12 cellular contexts compared by ENCODE assay signal in the genomic region with DNA sequence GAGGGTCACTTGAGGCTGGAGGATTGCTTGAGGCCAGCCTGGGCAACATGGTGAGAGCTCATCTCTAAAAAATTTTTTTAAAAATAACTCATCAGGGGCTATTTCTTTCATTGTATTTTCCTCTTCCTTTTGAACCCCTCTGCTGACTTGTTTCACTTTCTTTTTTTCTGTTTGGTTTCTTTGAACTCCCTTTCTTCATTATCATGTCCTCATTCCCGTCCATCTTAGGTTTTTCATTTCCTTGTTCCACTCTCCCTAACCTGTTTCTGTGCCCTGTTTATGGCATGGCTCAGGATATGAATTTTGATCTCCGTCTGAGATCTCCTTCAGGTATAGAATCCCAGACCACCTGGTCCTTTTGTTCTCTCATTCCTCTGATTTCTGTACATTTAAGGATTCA. TPM values are rescaled to one million over a fixed set of nuclear protein-coding genes. Genes with fewer than 3 reads are reported as not detected.
DNase-seq lines count a peak whose midpoint lies in the region; ATAC-seq and TF ChIP-seq lines count a peak whose summit lies in the region.
"Had no signal": no experiment of that assay in that cellular context is flagged by ENCODE, and none has a peak within 500 bp of the region (broad histone marks: within the 10 kb centered on the region; RNA-seq: fewer than 3 reads in every experiment).

No MANE protein-coding gene starts in this region.

- POLR2A ChIA-PET in GM10248 (lab: Yijun Ruan, JAX) = no interaction called here

- H3K27ac Mint-ChIP-seq in activated T-cell treated with anti-CD3 and anti-CD28 coated beads, Interleukin-2, amount 50 U/mL, for 72 hours = peak overlapping the region; percentile 83
- H3K27ac Mint-ChIP-seq in activated T-helper 1 cell treated with anti-CD3 and anti-CD28 coated beads, Interleukin-12 subunit alpha, Interleukin-12 subunit beta, Interleukin-2, Interleukin-4 antibody, amounts not matched to agents 30 ng/mL and 10 ng/mL and 1 ng/mL, durations not matched to agents 14 hours and 24 hours and 36 hours = peak overlapping the region; percentile 73

- TF ChIP-seq CTCF in suprapubic skin (IDR thresholded peaks at IDR 0.05) (no peak), GM10248 (IDR thresholded peaks at IDR 0.05; ENCODE audit: control extremely low read depth, extremely low read depth, low read depth, missing control alignments) (no peak)

- no peak for DNase-seq in activated T-cell treated with anti-CD3 and anti-CD28 coated beads, Interleukin-2, amount 50 U/mL, for 72 hours
- DNase-seq in activated T-cell treated with anti-CD3 and anti-CD28 coated beads for 4 hours (no peak), suprapubic skin (ENCODE audit: low spot score in 2 of 2) (no peak), GM10248 (ENCODE audit: extremely low spot score) (no peak)
- no peak for DNase-seq in activated T-helper 1 cell treated with anti-CD3 and anti-CD28 coated beads, Interleukin-12 subunit alpha, Interleukin-12 subunit beta, Interleukin-2, Interleukin-4 antibody, amounts not matched to agents 30 ng/mL and 10 ng/mL and 1 ng/mL, durations not matched to agents 14 hours and 24 hours and 36 hours (ENCODE audit: low spot score)
- DNase-seq: kidney glomerular epithelial cell, MG63, SK-N-SH had no signal

- no peak overlapping the region for H3K4me3 ChIP-seq in mucosa of rectum (ENCODE audit: low read length in 2 of 2)
- H3K4me3 ChIP-seq in suprapubic skin = no peak overlapping the region
- H3K4me3 ChIP-seq: HAP-1, MG63 had no signal

- TF ChIP-seq EP300 in suprapubic skin (IDR thresholded peaks at IDR 0.05) = no peak

- no peaks in the 10 kb centered on the region for H3K27me3 Mint-ChIP-seq in activated T-cell treated with anti-CD3 and anti-CD28 coated beads, Interleukin-2, amount 50 U/mL, for 72 hours (ENCODE audit: low read depth)
- H3K27me3 Mint-ChIP-seq in activated T-helper 1 cell treated with anti-CD3 and anti-CD28 coated beads, Interleukin-12 subunit alpha, Interleukin-12 subunit beta, Interleukin-2, Interleukin-4 antibody, amounts not matched to agents 30 ng/mL and 10 ng/mL and 1 ng/mL, durations not matched to agents 14 hours and 24 hours and 36 hours (ENCODE audit: insufficient read depth) = no peaks in the 10 kb centered on the region

- 47% methylated on average over 2 of the region's 2 CpGs for WGBS in suprapubic skin

- CTCF ChIA-PET in GM10248 (lab: Yijun Ruan, JAX) = interaction anchor here (1.0 to 2.0 kb wide), 4 partner anchors 19 to 298 kb away, joined by 3 to 5 read pairs (median 3); no protein-coding TSS in a partner anchor

- no peak for TF ChIP-seq POLR2A in suprapubic skin (IDR thresholded peaks at IDR 0.05)

- peaks cover 75% of the 10 kb centered on the region for H3K4me1 Mint-ChIP-seq in activated T-cell treated with anti-CD3 and anti-CD28 coated beads, Interleukin-2, amount 50 U/mL, for 72 hours (ENCODE audit: low read depth)
- peaks cover 48% of the 10 kb centered on the region for H3K4me1 Mint-ChIP-seq in activated T-helper 1 cell treated with anti-CD3 and anti-CD28 coated beads, Interleukin-12 subunit alpha, Interleukin-12 subunit beta, Interleukin-2, Interleukin-4 antibody, amounts not matched to agents 30 ng/mL and 10 ng/mL and 1 ng/mL, durations not matched to agents 14 hours and 24 hours and 36 hours (ENCODE audit: low read depth)

- peak overlapping the region; percentile 73 to 88 for H3K4me3 Mint-ChIP-seq in activated T-cell treated with anti-CD3 and anti-CD28 coated beads, Interleukin-2, amount 50 U/mL, for 72 hours
- H3K4me3 Mint-ChIP-seq in activated T-helper 1 cell treated with anti-CD3 and anti-CD28 coated beads, Interleukin-12 subunit alpha, Interleukin-12 subunit beta, Interleukin-2, Interleukin-4 antibody, amounts not matched to agents 30 ng/mL and 10 ng/mL and 1 ng/mL, durations not matched to agents 14 hours and 24 hours and 36 hours = peak overlapping the region; percentile 66

- H3K27ac ChIP-seq in mucosa of rectum (ENCODE audit: low read depth in 2 of 2, low read length in 2 of 2) (peak overlapping the region; percentile 30 to 48), suprapubic skin (peak overlapping the region; percentile 8)

- peaks cover 0 to 5% of the 10 kb centered on the region in 2 donors for H3K36me3 ChIP-seq in mucosa of rectum (ENCODE audit: control insufficient read depth in 2 of 2, insufficient read depth in 2 of 2, low read length in 2 of 2)
- peaks cover 2% of the 10 kb centered on the region for H3K36me3 ChIP-seq in suprapubic skin

- intact Hi-C loops in activated T-helper 1 cell treated with anti-CD3 and anti-CD28 coated beads, Interleukin-12 subunit alpha, Interleukin-12 subunit beta, Interleukin-2, Interleukin-4 antibody, amounts not matched to agents 30 ng/mL and 10 ng/mL and 1 ng/mL, durations not matched to agents 14 hours and 24 hours and 36 hours (cut with micrococcal nuclease) = loop anchor here (1.0 to 2.0 kb wide), 2 partner anchors 11 to 15 kb away; no protein-coding TSS in a partner anchor

- H3K4me1 ChIP-seq in mucosa of rectum (ENCODE audit: control insufficient read depth in 2 of 2, insufficient read depth in 2 of 2, low read length in 2 of 2) = peaks cover 20 to 27% of the 10 kb centered on the region in 2 donors
- peaks cover 40% of the 10 kb centered on the region for H3K4me1 ChIP-seq in suprapubic skin
- H3K4me1 ChIP-seq: HAP-1 had no signal

- H3K9ac ChIP-seq in mucosa of rectum (ENCODE audit: low read depth in 1 of 2, low read length in 2 of 2) = no peak overlapping the region
- H3K9ac ChIP-seq: SK-N-SH had no signal

- ATAC-seq in activated T-cell treated with anti-CD3 and anti-CD28 coated beads, Interleukin-2, amount 50 U/mL, for 72 hours (replicated peaks in 1 of 2) = peak; percentile 11 to 53
- ATAC-seq in GM18498 (IDR thresholded peaks at IDR 0.05; ENCODE audit: unreplicated experiment) (no peak), HG03457 (IDR thresholded peaks at IDR 0.05; ENCODE audit: unreplicated experiment) (no peak)

- H3K36me3 Mint-ChIP-seq in activated T-cell treated with anti-CD3 and anti-CD28 coated beads, Interleukin-2, amount 50 U/mL, for 72 hours (ENCODE audit: insufficient read depth in 2 of 2) = peaks cover 0 to 12% of the 10 kb centered on the region in 2 donors
- peaks cover 30% of the 10 kb centered on the region for H3K36me3 Mint-ChIP-seq in activated T-helper 1 cell treated with anti-CD3 and anti-CD28 coated beads, Interleukin-12 subunit alpha, Interleukin-12 subunit beta, Interleukin-2, Interleukin-4 antibody, amounts not matched to agents 30 ng/mL and 10 ng/mL and 1 ng/mL, durations not matched to agents 14 hours and 24 hours and 36 hours (ENCODE audit: low read depth)

- H3K9me3 ChIP-seq in mucosa of rectum (ENCODE audit: control insufficient read depth in 2 of 2, low read length in 2 of 2) (no peaks in the 10 kb centered on the region), suprapubic skin (no peaks in the 10 kb centered on the region)
- H3K9me3 ChIP-seq: HAP-1, MG63, SK-N-SH had no signal

- no peaks in the 10 kb centered on the region for H3K9me3 Mint-ChIP-seq in activated T-cell treated with anti-CD3 and anti-CD28 coated beads, Interleukin-2, amount 50 U/mL, for 72 hours
- no peaks in the 10 kb centered on the region for H3K9me3 Mint-ChIP-seq in activated T-helper 1 cell treated with anti-CD3 and anti-CD28 coated beads, Interleukin-12 subunit alpha, Interleukin-12 subunit beta, Interleukin-2, Interleukin-4 antibody, amounts not matched to agents 30 ng/mL and 10 ng/mL and 1 ng/mL, durations not matched to agents 14 hours and 24 hours and 36 hours

- H3K27me3 ChIP-seq in mucosa of rectum (ENCODE audit: control insufficient read depth in 2 of 2, insufficient read depth in 2 of 2, low read length in 2 of 2) (no peaks in the 10 kb centered on the region), suprapubic skin (no peaks in the 10 kb centered on the region)
- H3K27me3 ChIP-seq: MG63 had no signal

RNA-seq across cellular contexts. Expression of a gene that starts 12.4 kb away (rescaled TPM):
- total RNA-seq in activated T-cell treated with anti-CD3 and anti-CD28 coated beads, Interleukin-2, amount 50 U/mL, for 72 hours = 10 to 100 TPM; 29.0 to 30.0 TPM
- 44.7 and 46.0 TPM in 2 replicates for total RNA-seq in activated T-helper 1 cell treated with anti-CD3 and anti-CD28 coated beads, Interleukin-12 subunit alpha, Interleukin-12 subunit beta, Interleukin-2, Interleukin-4 antibody, amounts not matched to agents 30 ng/mL and 10 ng/mL and 1 ng/mL, durations not matched to agents 14 hours and 24 hours and 36 hours
- total RNA-seq in suprapubic skin = 10 to 100 TPM; 66.3 to 78.7 (median 71.8) TPM

RNA-seq across cellular contexts. Expression of a gene that starts 38.1 kb away (rescaled TPM):
- 10 to 100 TPM; 21.9 to 26.7 TPM for total RNA-seq in activated T-cell treated with anti-CD3 and anti-CD28 coated beads, Interleukin-2, amount 50 U/mL, for 72 hours
- total RNA-seq in activated T-helper 1 cell treated with anti-CD3 and anti-CD28 coated beads, Interleukin-12 subunit alpha, Interleukin-12 subunit beta, Interleukin-2, Interleukin-4 antibody, amounts not matched to agents 30 ng/mL and 10 ng/mL and 1 ng/mL, durations not matched to agents 14 hours and 24 hours and 36 hours = 60.0 and 64.3 TPM in 2 replicates
- 1 to 10 TPM; 3.9 to 9.4 (median 6.3) TPM for total RNA-seq in suprapubic skin

Comparison
In these comparisons a context has a peak if more than half of its experiments do, and no peak if none do; other contexts are left out.
1. ATAC-seq: peak in activated T-cell treated with anti-CD3 and anti-CD28 coated beads, Interleukin-2, amount 50 U/mL, for 72 hours (2 of 2); none in GM18498 (single experiment) and HG03457 (single experiment).